13 cellular contexts compared by ENCODE assay signal in the genomic region with DNA sequence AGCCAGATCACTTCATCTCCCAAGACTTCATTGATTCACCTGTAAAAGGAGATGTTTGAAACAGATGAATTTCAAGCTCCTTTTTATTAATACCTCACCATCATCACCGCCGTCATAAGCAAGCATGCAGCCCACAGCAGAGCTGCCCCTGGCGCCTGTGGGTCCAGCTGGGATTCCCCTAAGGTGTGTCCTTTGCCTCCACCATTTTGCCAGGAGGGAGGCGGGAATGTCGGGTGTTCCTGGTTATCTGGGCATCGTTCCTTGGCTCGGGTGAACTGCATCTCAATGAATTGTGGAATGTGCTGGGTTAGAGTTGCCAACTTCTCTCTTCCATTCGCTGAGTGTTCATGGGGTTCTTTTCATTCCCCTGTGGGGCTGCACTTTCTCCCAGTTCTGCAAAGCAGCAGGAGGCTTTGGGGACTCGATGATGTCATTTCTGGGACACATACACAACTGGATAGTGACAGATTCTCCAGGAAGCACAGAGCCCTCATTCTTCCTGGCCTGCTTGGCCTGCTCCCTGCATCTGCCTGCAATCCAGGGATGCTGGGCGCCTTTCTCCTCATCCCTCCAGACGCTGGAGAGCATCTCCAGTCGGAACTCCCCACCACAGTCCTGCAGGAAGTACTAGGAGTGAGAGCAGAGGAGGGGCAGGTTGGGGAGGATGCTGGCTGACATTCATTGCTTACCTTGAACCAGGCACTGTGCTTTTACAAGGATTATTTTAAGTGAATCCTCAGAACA. TPM values are rescaled to one million over a fixed set of nuclear protein-coding genes. Genes with fewer than 3 reads are reported as not detected.
DNase-seq lines count a peak whose midpoint lies in the region; ATAC-seq and TF ChIP-seq lines count a peak whose summit lies in the region.
"Had no signal": no experiment of that assay in that cellular context is flagged by ENCODE, and none has a peak within 500 bp of the region (broad histone marks: within the 10 kb centered on the region; RNA-seq: fewer than 3 reads in every experiment).

No MANE protein-coding gene starts in this region.

- WGBS in aorta, 2 donors, result 44 to 45% methylated on average over 12 of the region's 12 CpGs

- peaks cover 35 to 94% (median 70%) of the 10 kb centered on the region in 4 donors for H3K4me1 Mint-ChIP-seq in CD4-positive, CD25-positive, alpha-beta regulatory T cell
- peaks cover 96% of the 10 kb centered on the region for H3K4me1 Mint-ChIP-seq in activated naive CD8-positive, alpha-beta T cell treated with anti-CD3 and anti-CD28 coated beads, Interleukin-2, amount 50 U/mL, for 24 hours
- peaks cover 49 to 92% (median 83%) of the 10 kb centered on the region in 4 donors for H3K4me1 Mint-ChIP-seq in naive thymus-derived CD8-positive, alpha-beta T cell

- POLR2A ChIA-PET in naive thymus-derived CD8-positive, alpha-beta T cell (lab: Charles Lee), result interaction anchor here (0.8 to 1.6 kb wide), 2 partner anchors 13 to 42 kb away, joined by 3 to 4 read pairs; no protein-coding TSS in a partner anchor

- intact Hi-C loops in aorta (cut with DNase I), result no loop called here

- no peaks in the 10 kb centered on the region for H3K9me3 ChIP-seq in CD4-positive, CD25-positive, alpha-beta regulatory T cell (ENCODE audit: control insufficient read depth in 2 of 2, low read length in 2 of 2)
- H3K9me3 ChIP-seq in SJCRH30 (replicated peaks) (no peaks in the 10 kb centered on the region), aorta (ENCODE audit: control insufficient read depth, low read length) (no peaks in the 10 kb centered on the region)
- H3K9me3 ChIP-seq: tibial nerve had no signal

- H3K4me3 ChIP-seq in CD4-positive, CD25-positive, alpha-beta regulatory T cell (ENCODE audit: low read depth, low read length), result no peak overlapping the region
- no peak overlapping the region for H3K4me3 ChIP-seq in SJCRH30
- H3K4me3 ChIP-seq in aorta (ENCODE audit: low read length in 2 of 2), result no peak overlapping the region
- H3K4me3 ChIP-seq: SK-N-MC, tibial nerve had no signal

- H3K9me3 Mint-ChIP-seq in CD4-positive, CD25-positive, alpha-beta regulatory T cell, result no peaks in the 10 kb centered on the region
- no peaks in the 10 kb centered on the region for H3K9me3 Mint-ChIP-seq in activated naive CD8-positive, alpha-beta T cell treated with anti-CD3 and anti-CD28 coated beads, Interleukin-2, amount 50 U/mL, for 24 hours
- H3K9me3 Mint-ChIP-seq in naive thymus-derived CD8-positive, alpha-beta T cell, result no peaks in the 10 kb centered on the region
- H3K9me3 Mint-ChIP-seq: activated T-cell treated with anti-CD3 and anti-CD28 coated beads, Interleukin-2, amount 50 U/mL, for 4 hours had no signal

- ATAC-seq in CD4-positive, CD25-positive, alpha-beta regulatory T cell (ENCODE audit: low read depth in 2 of 2), result no peak
- ATAC-seq in GM18505 (IDR thresholded peaks at IDR 0.05; ENCODE audit: unreplicated experiment), result no peak
- ATAC-seq in activated naive CD8-positive, alpha-beta T cell treated with anti-CD3 and anti-CD28 coated beads, Interleukin-2, amount 50 U/mL, for 24 hours, result no peak
- no peak for ATAC-seq in naive thymus-derived CD8-positive, alpha-beta T cell
- no peak for ATAC-seq in aorta (ENCODE audit: low FRiP score)

- H3K27ac Mint-ChIP-seq in CD4-positive, CD25-positive, alpha-beta regulatory T cell, result peak overlapping the region; percentile 69 to 92 (median 75)
- peak overlapping the region; percentile 67 for H3K27ac Mint-ChIP-seq in activated naive CD8-positive, alpha-beta T cell treated with anti-CD3 and anti-CD28 coated beads, Interleukin-2, amount 50 U/mL, for 24 hours
- peak overlapping the region; percentile 23 to 79 (median 64) for H3K27ac Mint-ChIP-seq in naive thymus-derived CD8-positive, alpha-beta T cell

- TF ChIP-seq POLR2A in GM18505 (IDR thresholded peaks at IDR 0.05; ENCODE audit: borderline replicate concordance, extremely low read depth, insufficient read depth, insufficient read length), result peak; percentile 33

- H3K27me3 Mint-ChIP-seq in CD4-positive, CD25-positive, alpha-beta regulatory T cell, result no peaks in the 10 kb centered on the region
- no peaks in the 10 kb centered on the region for H3K27me3 Mint-ChIP-seq in activated naive CD8-positive, alpha-beta T cell treated with anti-CD3 and anti-CD28 coated beads, Interleukin-2, amount 50 U/mL, for 24 hours
- no peaks in the 10 kb centered on the region for H3K27me3 Mint-ChIP-seq in naive thymus-derived CD8-positive, alpha-beta T cell

- no peak overlapping the region for H3K27ac ChIP-seq in CD4-positive, CD25-positive, alpha-beta regulatory T cell (ENCODE audit: insufficient read depth, low read length, poor library complexity, severe bottlenecking)
- H3K27ac ChIP-seq in SJCRH30 (no peak overlapping the region), aorta (ENCODE audit: low read depth in 1 of 2, low read length in 2 of 2) (no peak overlapping the region)
- H3K27ac ChIP-seq: SK-N-MC, VCaP had no signal

- no peak for DNase-seq in CD4-positive, CD25-positive, alpha-beta regulatory T cell
- DNase-seq in activated naive CD8-positive, alpha-beta T cell treated with anti-CD3 and anti-CD28 coated beads, Interleukin-2, amount 50 U/mL, for 24 hours, result no peak
- no peak for DNase-seq in naive thymus-derived CD8-positive, alpha-beta T cell
- DNase-seq in SJCRH30 (no peak), aorta (no peak), activated gamma-delta T cell treated with Interleukin-2 at 50 U/mL for 16 hours (no peak)
- DNase-seq: activated T-cell treated with anti-CD3 and anti-CD28 coated beads, Interleukin-2, amount 50 U/mL, for 4 hours; AML-193; NCI-H510A treated with DMSO at 0.1 percent for 48 hours had no signal

- peaks cover 61% of the 10 kb centered on the region for H3K36me3 Mint-ChIP-seq in CD4-positive, CD25-positive, alpha-beta regulatory T cell
- peaks cover 87% of the 10 kb centered on the region for H3K36me3 Mint-ChIP-seq in activated naive CD8-positive, alpha-beta T cell treated with anti-CD3 and anti-CD28 coated beads, Interleukin-2, amount 50 U/mL, for 24 hours (ENCODE audit: low read depth)
- peaks cover 0 to 99% (median 20%) of the 10 kb centered on the region in 3 donors for H3K36me3 Mint-ChIP-seq in naive thymus-derived CD8-positive, alpha-beta T cell

- no peaks in the 10 kb centered on the region for H3K27me3 ChIP-seq in CD4-positive, CD25-positive, alpha-beta regulatory T cell (ENCODE audit: control insufficient read depth, insufficient read depth, low read length)
- H3K27me3 ChIP-seq in SJCRH30, result no peaks in the 10 kb centered on the region
- H3K27me3 ChIP-seq in aorta (ENCODE audit: control insufficient read depth in 1 of 2, insufficient read depth in 2 of 2, low read length in 1 of 2), result no peaks in the 10 kb centered on the region
- H3K27me3 ChIP-seq: tibial nerve had no signal

- H3K36me3 ChIP-seq in CD4-positive, CD25-positive, alpha-beta regulatory T cell (ENCODE audit: control insufficient read depth, insufficient read depth, low read length), result peaks cover 99% of the 10 kb centered on the region
- H3K36me3 ChIP-seq in SJCRH30 (peaks cover 97% of the 10 kb centered on the region), aorta (ENCODE audit: control insufficient read depth in 1 of 2, insufficient read depth in 2 of 2, low read length in 1 of 2) (peaks cover 2 to 11% of the 10 kb centered on the region in 2 donors)

- peak overlapping the region; percentile 3 to 81 (median 32) for H3K4me3 Mint-ChIP-seq in CD4-positive, CD25-positive, alpha-beta regulatory T cell
- peak overlapping the region; percentile 5 for H3K4me3 Mint-ChIP-seq in activated naive CD8-positive, alpha-beta T cell treated with anti-CD3 and anti-CD28 coated beads, Interleukin-2, amount 50 U/mL, for 24 hours
- H3K4me3 Mint-ChIP-seq in naive thymus-derived CD8-positive, alpha-beta T cell, result peak overlapping the region in 2 of 10 donors; percentile 18 to 43
- H3K4me3 Mint-ChIP-seq: activated T-cell treated with anti-CD3 and anti-CD28 coated beads, Interleukin-2, amount 50 U/mL, for 4 hours had no signal

- H3K4me1 ChIP-seq in CD4-positive, CD25-positive, alpha-beta regulatory T cell (ENCODE audit: control insufficient read depth, insufficient read depth, low read length, poor library complexity, severe bottlenecking), result peaks cover 91% of the 10 kb centered on the region
- H3K4me1 ChIP-seq in SJCRH30, result peaks cover 7% of the 10 kb centered on the region
- H3K4me1 ChIP-seq in aorta (ENCODE audit: control insufficient read depth in 1 of 2, insufficient read depth in 2 of 2, low read length in 2 of 2), result no peaks in the 10 kb centered on the region

RNA-seq across cellular contexts. Expression of gene CCND2, which starts 10.1 kb away (rescaled TPM):
- total RNA-seq in CD4-positive, CD25-positive, alpha-beta regulatory T cell, result 206 TPM
- polyA plus RNA-seq in CD4-positive, CD25-positive, alpha-beta regulatory T cell, result 10 to 100 TPM; 51.8 to 67.1 (median 62.9) TPM
- total RNA-seq in naive thymus-derived CD8-positive, alpha-beta T cell, result 10 to 100 TPM; 89.3 to 93.3 TPM
- polyA plus RNA-seq in naive thymus-derived CD8-positive, alpha-beta T cell, result 10 to 100 TPM; 69.3 to 94.1 (median 84.9) TPM
- total RNA-seq in SJCRH30 (2014; rRNA removed; shearing (Covaris generic)), result 968 and 987 TPM in 2 replicates
- 100 to 1,000 TPM; 135 to 170 TPM for total RNA-seq in aorta
- 10 to 100 TPM; 17.1 to 18.9 TPM for polyA plus RNA-seq in aorta

RNA-seq across cellular contexts. Expression of gene TIGAR, which starts 37.3 kb away (rescaled TPM):
- 13.3 TPM for total RNA-seq in CD4-positive, CD25-positive, alpha-beta regulatory T cell
- polyA plus RNA-seq in CD4-positive, CD25-positive, alpha-beta regulatory T cell, result 1 to 10 TPM; 2.1 to 7.1 (median 5.6) TPM
- total RNA-seq in naive thymus-derived CD8-positive, alpha-beta T cell, result 10 to 100 TPM; 10.6 to 14.0 TPM
- 1 to 10 TPM; 2.1 to 4.2 (median 2.5) TPM for polyA plus RNA-seq in naive thymus-derived CD8-positive, alpha-beta T cell
- total RNA-seq in SJCRH30 (2014; rRNA removed; shearing (Covaris generic)), result 18.7 and 21.2 TPM in 2 replicates
- total RNA-seq in aorta, result 10 to 100 TPM in 1 of 2 donors, 1 to 10 TPM in 1; 7.2 to 10.5 TPM
- polyA plus RNA-seq in aorta, result 1 to 10 TPM; 2.9 to 4.6 TPM
